1 cellular context compared by ENCODE assay signal in genomic region chr7:156063241-156063810, GRCh38.
TF ChIP-seq lines count a peak whose summit lies in the region.

No MANE protein-coding gene starts in this region.

TF ChIP-seq in H1, 55 proteins besides CTCF, POLR2A, EP300 and RAD21 (continued from another document):
- no peak for TF ChIP-seq MAX (IDR thresholded peaks at IDR 0.05)
- TF ChIP-seq PHF8 (conservative IDR thresholded peaks at IDR 0.05; ENCODE audit: low read depth, low read length) = no peak
- TF ChIP-seq CHD7 (IDR thresholded peaks at IDR 0.05; ENCODE audit: insufficient replicate concordance, low read length) = no peak
- TF ChIP-seq E2F6 (IDR thresholded peaks at IDR 0.05) = no peak
- TF ChIP-seq NRF1 (IDR thresholded peaks at IDR 0.05; ENCODE audit: low read depth, low read length) = no peak
- no peak for TF ChIP-seq RXRA (IDR thresholded peaks at IDR 0.05; ENCODE audit: insufficient read depth, low read depth, low read length)
- TF ChIP-seq BACH1 (IDR thresholded peaks at IDR 0.05; ENCODE audit: low read length) = no peak
- no peak for TF ChIP-seq CBX5 (IDR thresholded peaks at IDR 0.05; ENCODE audit: low read depth, low read length)
- no peak for TF ChIP-seq KDM1A (IDR thresholded peaks at IDR 0.05; ENCODE audit: borderline replicate concordance, low read length)
- no peak for TF ChIP-seq KDM4A (IDR thresholded peaks at IDR 0.05; ENCODE audit: low read depth, low read length, severe bottlenecking)
